In the genomic region with DNA sequence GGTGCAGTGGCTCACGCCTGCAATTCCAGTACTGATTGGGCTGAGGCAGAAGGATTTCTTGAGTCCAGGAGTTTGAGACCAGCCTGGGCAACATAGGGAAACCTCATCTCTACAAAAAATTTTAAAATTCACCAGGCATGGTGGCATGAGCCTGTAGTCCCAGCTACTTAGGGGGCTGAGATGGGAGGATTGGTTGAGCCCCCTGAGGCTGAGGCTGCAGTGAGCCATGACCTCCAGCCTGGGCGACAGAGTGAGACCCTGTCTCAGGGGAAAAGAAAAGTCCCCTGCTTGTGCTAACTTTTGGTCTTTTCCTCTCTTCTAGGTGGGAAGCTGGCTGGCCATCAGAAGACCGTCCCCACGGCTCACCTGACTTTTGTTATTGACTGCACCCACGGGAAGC, we compare ENCODE assay signal across 26 cellular contexts. TPM values are rescaled to one million over a fixed set of nuclear protein-coding genes. Genes with fewer than 3 reads are reported as not detected.
A peak's percentile ranks its signal among the peaks of the same experiment; 100 is the strongest.
DNase-seq lines count a peak whose midpoint lies in the region; ATAC-seq, FAIRE-seq and TF ChIP-seq lines count a peak whose summit lies in the region.
"Had no signal": no experiment of that assay in that cellular context is flagged by ENCODE, and none has a peak within 500 bp of the region (broad histone marks: within the 10 kb centered on the region; RNA-seq: fewer than 3 reads in every experiment).

No MANE protein-coding gene starts in this region.

- H3K9me3 Mint-ChIP-seq in naive B cell, result no peaks in the 10 kb centered on the region
- H3K9me3 Mint-ChIP-seq: CD4-positive, CD25-positive, alpha-beta regulatory T cell; T-cell had no signal

- no peak for TF ChIP-seq RAD21 in GM12878 (IDR thresholded peaks at IDR 0.05; ENCODE audit: insufficient read depth, low read depth, low read length)

- TF ChIP-seq POLR2A in GM12878 (IDR thresholded peaks at IDR 0.05; ENCODE audit: low read depth, low read length), result no peak

- peak overlapping the region in 5 of 11 experiments; percentile 4 to 56 (median 43); a peak in 7 of 22 replicates for H3K9ac ChIP-seq in BLaER1 treated with 17β-estradiol and CSF1 and Interleukin-3, amounts not matched to agents 10 nM and 100 nM
- H3K9ac ChIP-seq in GM12878 (ENCODE audit: control insufficient read depth, insufficient read depth, low read length), result no peak overlapping the region

- RAD21 ChIA-PET in GM12878 (lab: Charles Lee; ENCODE audit: unreplicated experiment), result interaction anchor here (0.9 to 2.0 kb wide), 7 partner anchors 31 to 202 kb away, joined by 3 to 8 read pairs (median 6); no protein-coding TSS in a partner anchor

- peaks cover 18 to 28% (median 26%) of the 10 kb centered on the region in 3 donors for H3K4me1 Mint-ChIP-seq in naive B cell
- peaks cover 3% of the 10 kb centered on the region for H3K4me1 Mint-ChIP-seq in T-helper 17 cell
- H3K4me1 Mint-ChIP-seq: T-cell had no signal

- intact Hi-C loops in GM12878 (cut with micrococcal nuclease; ENCODE audit: unreplicated experiment), result loop anchor here (5.0 kb wide), 1 partner anchor 203 kb away; no protein-coding TSS in a partner anchor

- H3K4me1 ChIP-seq in BLaER1 treated with 17β-estradiol and CSF1 and Interleukin-3, amounts not matched to agents 10 nM and 100 nM, result peaks cover 37 to 63% (median 50%) of the 10 kb centered on the region in 10 experiments
- peaks cover 20% of the 10 kb centered on the region for H3K4me1 ChIP-seq in GM12878 (ENCODE audit: control insufficient read depth, insufficient read depth, low read length)
- H3K4me1 ChIP-seq: BE2C had no signal

- no peak overlapping the region; the same call in 1 of the 2 replicates for H2AFZ ChIP-seq in GM12878 (ENCODE audit: control insufficient read depth, low read depth, low read length)
- H2AFZ ChIP-seq: PC-9 had no signal

- POLR2A ChIA-PET in GM12878 (lab: Charles Lee), result interaction anchor here (1.2 kb wide), 1 partner anchor 33 kb away, joined by 3 read pairs; no protein-coding TSS in a partner anchor

- H4K20me1 ChIP-seq in BLaER1 treated with 17β-estradiol and CSF1 and Interleukin-3, amounts not matched to agents 10 nM and 100 nM, result no peaks in the 10 kb centered on the region
- H4K20me1 ChIP-seq in GM12878 (ENCODE audit: control insufficient read depth, insufficient read depth), result no peaks in the 10 kb centered on the region

- no peak for FAIRE-seq in GM12878 (lab: Jason Lieb, UNC)
- FAIRE-seq: A549, D721Med, G401.6, GM12891, HTR-8/SVneo had no signal

- peak overlapping the region in 5 of 11 experiments; percentile 12 to 60 (median 35); a peak in 6 of 22 replicates for H3K27ac ChIP-seq in BLaER1 treated with 17β-estradiol and CSF1 and Interleukin-3, amounts not matched to agents 10 nM and 100 nM
- no peak overlapping the region for H3K27ac ChIP-seq in GM12878 (ENCODE audit: control insufficient read depth, insufficient read depth)
- H3K27ac ChIP-seq: A549, PC-9, SJSA1 had no signal

- no peak overlapping the region for H3K27ac Mint-ChIP-seq in naive B cell
- no peak overlapping the region for H3K27ac Mint-ChIP-seq in T-helper 17 cell
- H3K27ac Mint-ChIP-seq: CD4-positive, CD25-positive, alpha-beta regulatory T cell; T-cell had no signal

- no peak overlapping the region for H3K4me3 ChIP-seq in BLaER1 treated with 17β-estradiol and CSF1 and Interleukin-3, amounts not matched to agents 10 nM and 100 nM
- no peak overlapping the region for H3K4me3 ChIP-seq in GM12878
- H3K4me3 ChIP-seq: A549, HAP-1, MG63, PC-9, SJSA1 had no signal

- TF ChIP-seq CTCF in GM12878 (IDR thresholded peaks at IDR 0.05 in 2 of 3, conservative IDR thresholded peaks at IDR 0.05 in 1 of 3; ENCODE audit: control insufficient read depth in 2 of 3, extremely low read depth in 1 of 3, insufficient read depth in 1 of 3, low read depth in 3 of 3, low read length in 3 of 3), result no peak

- no TSS peak for BruUV-seq in GM12878 (replicated peaks; lab: Mats Ljungman, UMichigan)

- peaks cover 0 to 6% (median 3%) of the 10 kb centered on the region in 3 donors for H3K27me3 Mint-ChIP-seq in naive B cell
- H3K27me3 Mint-ChIP-seq in T-helper 17 cell, result peaks cover 22% of the 10 kb centered on the region

- DNase-seq in GM12878 (ENCODE audit: low read depth, low spot score), result no peak
- DNase-seq in naive B cell, result no peak
- DNase-seq in RPMI8226, result no peak
- DNase-seq in T-helper 17 cell, result no peak
- DNase-seq: BE2C; CD4-positive, CD25-positive, alpha-beta regulatory T cell; GOT3; KG1; MG63; NCI-H1105 treated with DMSO at 0.1 percent for 48 hours; NCI-H2029; NCI-H446 treated with DMSO at 0.1 percent for 48 hours; NCI-H526; NCI-H82; PC-9; Right ventricle myocardium superior; T-cell had no signal

- 0% methylated on average over 5 of the region's 5 CpGs for WGBS in GM12878 (ENCODE audit: insufficient coverage, insufficient replicate concordance, low lambda C conversion rate, missing lambda C conversion rate)

- CTCF ChIA-PET in GM12878 (lab: Yijun Ruan, JAX), result interaction anchor here (0.6 to 7.5 kb wide), 13 partner anchors 26 to 214 kb away, joined by 3 to 81 read pairs (median 4); partner anchors contain the start of genes UQCRHL and ZBTB17

- H3K9me3 ChIP-seq in BLaER1 treated with 17β-estradiol and CSF1 and Interleukin-3, amounts not matched to agents 10 nM and 100 nM (replicated peaks in 1 of 11), result no peaks in the 10 kb centered on the region
- H3K9me3 ChIP-seq in GM12878 (replicated peaks; ENCODE audit: control insufficient read depth, insufficient read depth, low read length) (no peaks in the 10 kb centered on the region), T-helper 17 cell (ENCODE audit: control insufficient read depth, low read length, poor library complexity, severe bottlenecking) (no peaks in the 10 kb centered on the region)
- H3K9me3 ChIP-seq: A549, BE2C, HAP-1, MG63, SJSA1 had no signal

- SMC1A ChIA-PET in GM12878 (lab: Charles Lee; ENCODE audit: uncharacterized antibody, unreplicated experiment), result interaction anchor here (0.9 to 6.5 kb wide), 9 partner anchors 8 to 217 kb away, joined by 3 to 57 read pairs (median 4); no protein-coding TSS in a partner anchor

- H3K36me3 Mint-ChIP-seq in naive B cell, result no peaks in the 10 kb centered on the region
- H3K36me3 Mint-ChIP-seq in T-helper 17 cell (ENCODE audit: low read depth), result no peaks in the 10 kb centered on the region
- H3K36me3 Mint-ChIP-seq: CD4-positive, CD25-positive, alpha-beta regulatory T cell; T-cell had no signal

- TF ChIP-seq EP300 in GM12878 (IDR thresholded peaks at IDR 0.05; ENCODE audit: borderline replicate concordance in 1 of 2, control insufficient read depth in 1 of 2, low read depth in 2 of 2, low read length in 2 of 2), result no peak

- ATAC-seq in GM12878 (no peak), naive B cell (ENCODE audit: low read depth in 2 of 2) (peak; percentile 30 to 39), T-helper 17 cell (no peak)
- ATAC-seq: A549, T-cell had no signal

- H3K79me2 ChIP-seq in GM12878 (ENCODE audit: control insufficient read depth, insufficient read depth, low read length), result no peaks in the 10 kb centered on the region

- no peaks in the 10 kb centered on the region for H3K36me3 ChIP-seq in BLaER1 treated with 17β-estradiol and CSF1 and Interleukin-3, amounts not matched to agents 10 nM and 100 nM
- no peaks in the 10 kb centered on the region for H3K36me3 ChIP-seq in GM12878 (ENCODE audit: control insufficient read depth in 2 of 2, insufficient read depth in 2 of 2, low read length in 1 of 2)
- H3K36me3 ChIP-seq: BE2C, HAP-1, MG63, SJSA1 had no signal

- peak overlapping the region in 1 of 8 donors; percentile 55 for H3K4me3 Mint-ChIP-seq in naive B cell
- no peak overlapping the region for H3K4me3 Mint-ChIP-seq in T-helper 17 cell
- H3K4me3 Mint-ChIP-seq: CD4-positive, CD25-positive, alpha-beta regulatory T cell; T-cell had no signal

- H3K4me2 ChIP-seq in BLaER1 treated with 17β-estradiol and CSF1 and Interleukin-3, amounts not matched to agents 10 nM and 100 nM, result peak overlapping the region; percentile 37 to 90 (median 79)
- no peak overlapping the region for H3K4me2 ChIP-seq in GM12878 (ENCODE audit: control insufficient read depth, insufficient read depth)
- H3K4me2 ChIP-seq: A549, PC-9 had no signal

- H3K27me3 ChIP-seq in BLaER1 treated with 17β-estradiol and CSF1 and Interleukin-3, amounts not matched to agents 10 nM and 100 nM, result no peaks in the 10 kb centered on the region
- H3K27me3 ChIP-seq in GM12878 (replicated peaks in 1 of 2; ENCODE audit: control insufficient read depth in 2 of 2, insufficient read depth in 2 of 2, low read length in 1 of 2), result no peaks in the 10 kb centered on the region; a peak in 1 of 4 replicates
- H3K27me3 ChIP-seq: BE2C, MG63, SJSA1 had no signal

- in situ Hi-C loops in GM12878 (cut with MboI), result no loop called here

RNA-seq across cellular contexts. Expression of gene SRARP, which starts 1.6 kb away (rescaled TPM):
- not detected in 2 replicates for total RNA-seq in GM12878 (2013; cell fraction: nucleolus; rRNA removed)
- total RNA-seq in GM12878 (2014; rRNA removed) (not detected in 2 replicates), GM12878 (2014; rRNA removed; fragmentation: Illumina TruSeq; extraction: Trizol) (not detected in 2 replicates), GM12878 (2021) (not detected in 2 replicates), T-helper 17 cell (not detected)
- not detected for polyA plus RNA-seq in GM12878 (2011; ENCODE audit: low read depth)
- polyA plus RNA-seq in GM12878 (2011; rRNA removed) (0.03 TPM in 1 of 2 replicates, not detected in the other), GM12878 (2014; fragmentation: Illumina TruSeq; extraction: Trizol) (not detected in 2 replicates), GM12878 (2014; fragmentation: Nextera tagmentation; extraction: Ambion mirVana) (not detected), GM12878 (2014; rRNA removed) (0.06 TPM in 1 of 2 replicates, not detected in the other), GM12878 (2016; fragmentation: Nextera tagmentation; extraction: Ambion mirVana) (not detected), naive B cell (ENCODE audit: low read depth in 6 of 6) (not detected)
- polyA plus RNA-seq in GM12878 (2011; cell fraction: cytosol; rRNA removed), result 0.01 and 0.02 TPM in 2 replicates
- 0.03 TPM in 1 of 2 replicates, not detected in the other for polyA plus RNA-seq in GM12878 (2011; cell fraction: nucleus; rRNA removed)
- polyA plus RNA-seq in GM12878 (2012), result not detected in 2 replicates
- polyA minus RNA-seq in GM12878 (2011; rRNA and poly(A)+ RNA removed), result not detected in 2 replicates
- polyA minus RNA-seq in GM12878 (2011; cell fraction: cytosol; rRNA and poly(A)+ RNA removed), result not detected in 2 replicates
- polyA minus RNA-seq in GM12878 (2011; cell fraction: nucleus; rRNA and poly(A)+ RNA removed), result not detected in 2 replicates
- total RNA-seq: CD4-positive, CD25-positive, alpha-beta regulatory T cell; PC-9; RPMI7951; SJSA1; T-cell had no signal
- polyA plus RNA-seq: A549; CD4-positive, CD25-positive, alpha-beta regulatory T cell had no signal

RNA-seq across cellular contexts. Expression of gene HSPB7, which starts 12.2 kb away (rescaled TPM):
- total RNA-seq in GM12878 (2013; cell fraction: nucleolus; rRNA removed), result not detected in 2 replicates
- not detected in 2 replicates for total RNA-seq in GM12878 (2014; rRNA removed)
- total RNA-seq in GM12878 (2014; rRNA removed; fragmentation: Illumina TruSeq; extraction: Trizol), result not detected in 2 replicates
- 0.21 TPM in 1 of 2 replicates, not detected in the other for total RNA-seq in GM12878 (2021)
- not detected for polyA plus RNA-seq in GM12878 (2011; ENCODE audit: low read depth)
- not detected in 2 replicates for polyA plus RNA-seq in GM12878 (2011; rRNA removed)
- not detected in 2 replicates for polyA plus RNA-seq in GM12878 (2011; cell fraction: cytosol; rRNA removed)
- polyA plus RNA-seq in GM12878 (2011; cell fraction: nucleus; rRNA removed), result not detected in 2 replicates
- 0.08 and 0.27 TPM in 2 replicates for polyA plus RNA-seq in GM12878 (2012)
- not detected in 2 replicates for polyA plus RNA-seq in GM12878 (2014; fragmentation: Illumina TruSeq; extraction: Trizol)
- not detected for polyA plus RNA-seq in GM12878 (2014; fragmentation: Nextera tagmentation; extraction: Ambion mirVana)
- polyA plus RNA-seq in GM12878 (2014; rRNA removed), result not detected in 2 replicates
- under 1 TPM in 1 of 2 experiments, not detected in 1; 0.34 TPM for polyA plus RNA-seq in GM12878 (2016; fragmentation: Nextera tagmentation; extraction: Ambion mirVana)
- polyA minus RNA-seq in GM12878 (2011; rRNA and poly(A)+ RNA removed), result not detected in 2 replicates
- polyA minus RNA-seq in GM12878 (2011; cell fraction: cytosol; rRNA and poly(A)+ RNA removed), result not detected in 2 replicates
- polyA minus RNA-seq in GM12878 (2011; cell fraction: nucleus; rRNA and poly(A)+ RNA removed), result 0.12 TPM in 1 of 2 replicates, not detected in the other
- polyA plus RNA-seq in naive B cell (ENCODE audit: low read depth in 6 of 6), result not detected
- total RNA-seq in T-helper 17 cell, result not detected
- total RNA-seq: CD4-positive, CD25-positive, alpha-beta regulatory T cell; PC-9; SJSA1 had no signal
- polyA plus RNA-seq: A549; CD4-positive, CD25-positive, alpha-beta regulatory T cell had no signal

RNA-seq across cellular contexts. Expression of gene CLCNKA, which starts 16.2 kb away (rescaled TPM):
- 1.7 and 1.8 TPM in 2 replicates for total RNA-seq in GM12878 (2013; cell fraction: nucleolus; rRNA removed)
- not detected in 2 replicates for total RNA-seq in GM12878 (2014; rRNA removed)
- not detected in 2 replicates for total RNA-seq in GM12878 (2014; rRNA removed; fragmentation: Illumina TruSeq; extraction: Trizol)
- total RNA-seq in GM12878 (2021), result 0.08 TPM in 1 of 2 replicates, not detected in the other
- 0.13 TPM for polyA plus RNA-seq in GM12878 (2011; ENCODE audit: low read depth)
- 0.05 and 0.06 TPM in 2 replicates for polyA plus RNA-seq in GM12878 (2011; rRNA removed)
- polyA plus RNA-seq in GM12878 (2011; cell fraction: cytosol; rRNA removed), result 0.04 and 0.25 TPM in 2 replicates
- 1.8 and 2.5 TPM in 2 replicates for polyA plus RNA-seq in GM12878 (2011; cell fraction: nucleus; rRNA removed)
- 0.25 and 0.26 TPM in 2 replicates for polyA plus RNA-seq in GM12878 (2012)
- polyA plus RNA-seq in GM12878 (2014; fragmentation: Illumina TruSeq; extraction: Trizol), result not detected in 2 replicates
- polyA plus RNA-seq in GM12878 (2014; fragmentation: Nextera tagmentation; extraction: Ambion mirVana), result under 1 TPM in 1 of 2 experiments, not detected in 1; 0.02 TPM
- 0.10 and 0.23 TPM in 2 replicates for polyA plus RNA-seq in GM12878 (2014; rRNA removed)
- under 1 TPM in 1 of 2 experiments, not detected in 1; 0.15 TPM for polyA plus RNA-seq in GM12878 (2016; fragmentation: Nextera tagmentation; extraction: Ambion mirVana)
- 0.52 TPM in 1 of 2 replicates, not detected in the other for polyA minus RNA-seq in GM12878 (2011; rRNA and poly(A)+ RNA removed)
- polyA minus RNA-seq in GM12878 (2011; cell fraction: cytosol; rRNA and poly(A)+ RNA removed), result not detected in 2 replicates
- polyA minus RNA-seq in GM12878 (2011; cell fraction: nucleus; rRNA and poly(A)+ RNA removed), result 0.19 and 1.2 TPM in 2 replicates
- polyA plus RNA-seq in naive B cell (ENCODE audit: low read depth in 6 of 6), result not detected
- not detected for total RNA-seq in T-helper 17 cell
- total RNA-seq: CD4-positive, CD25-positive, alpha-beta regulatory T cell; SJSA1; T-cell had no signal
- polyA plus RNA-seq: CD4-positive, CD25-positive, alpha-beta regulatory T cell had no signal

RNA-seq across cellular contexts. Expression of gene ZBTB17, which starts 29.7 kb away (rescaled TPM):
- 91.0 and 100 TPM in 2 replicates for total RNA-seq in GM12878 (2013; cell fraction: nucleolus; rRNA removed)
- total RNA-seq in GM12878 (2014; rRNA removed) (45.2 and 49.8 TPM in 2 replicates), GM12878 (2014; rRNA removed; fragmentation: Illumina TruSeq; extraction: Trizol) (19.5 and 22.2 TPM in 2 replicates), GM12878 (2021) (51.0 and 59.4 TPM in 2 replicates), T-helper 17 cell (10 to 100 TPM; 71.7 to 99.0 TPM)
- polyA plus RNA-seq in GM12878 (2011; ENCODE audit: low read depth), result 20.6 TPM
- polyA plus RNA-seq in GM12878 (2011; rRNA removed) (19.4 and 40.4 TPM in 2 replicates), GM12878 (2014; fragmentation: Illumina TruSeq; extraction: Trizol) (3.9 and 11.1 TPM in 2 replicates), GM12878 (2014; fragmentation: Nextera tagmentation; extraction: Ambion mirVana) (1 to 10 TPM in 1 of 2 experiments, under 1 TPM in 1; 0.87 to 4.3 TPM), GM12878 (2014; rRNA removed) (43.7 and 59.6 TPM in 2 replicates), GM12878 (2016; fragmentation: Nextera tagmentation; extraction: Ambion mirVana) (10 to 100 TPM; 36.9 to 44.1 TPM), naive B cell (ENCODE audit: low read depth in 6 of 6) (10 to 100 TPM in 3 of 6 donors, 1 to 10 TPM in 3; 3.6 to 34.9 (median 10.0) TPM)
- polyA plus RNA-seq in GM12878 (2011; cell fraction: cytosol; rRNA removed), result 56.9 and 90.5 TPM in 2 replicates
- polyA plus RNA-seq in GM12878 (2011; cell fraction: nucleus; rRNA removed), result 320 and 372 TPM in 2 replicates
- polyA plus RNA-seq in GM12878 (2012), result 33.1 and 40.1 TPM in 2 replicates
- 44.9 and 67.3 TPM in 2 replicates for polyA minus RNA-seq in GM12878 (2011; rRNA and poly(A)+ RNA removed)
- 24.6 and 29.4 TPM in 2 replicates for polyA minus RNA-seq in GM12878 (2011; cell fraction: cytosol; rRNA and poly(A)+ RNA removed)
- polyA minus RNA-seq in GM12878 (2011; cell fraction: nucleus; rRNA and poly(A)+ RNA removed), result 41.5 and 74.8 TPM in 2 replicates

RNA-seq across cellular contexts. Expression of gene CLCNKB, which starts 38.0 kb away (rescaled TPM):
- total RNA-seq in GM12878 (2013; cell fraction: nucleolus; rRNA removed), result not detected in 2 replicates
- total RNA-seq in GM12878 (2014; rRNA removed), result not detected in 2 replicates
- not detected in 2 replicates for total RNA-seq in GM12878 (2014; rRNA removed; fragmentation: Illumina TruSeq; extraction: Trizol)
- not detected in 2 replicates for total RNA-seq in GM12878 (2021)
- not detected for polyA plus RNA-seq in GM12878 (2011; ENCODE audit: low read depth)
- polyA plus RNA-seq in GM12878 (2011; rRNA removed), result not detected in 2 replicates
- not detected in 2 replicates for polyA plus RNA-seq in GM12878 (2011; cell fraction: cytosol; rRNA removed)
- polyA plus RNA-seq in GM12878 (2011; cell fraction: nucleus; rRNA removed), result not detected in 2 replicates
- polyA plus RNA-seq in GM12878 (2012), result not detected in 2 replicates
- polyA plus RNA-seq in GM12878 (2014; fragmentation: Illumina TruSeq; extraction: Trizol), result not detected in 2 replicates
- under 1 TPM in 1 of 2 experiments, not detected in 1; 0.05 TPM for polyA plus RNA-seq in GM12878 (2014; fragmentation: Nextera tagmentation; extraction: Ambion mirVana)
- not detected in 2 replicates for polyA plus RNA-seq in GM12878 (2014; rRNA removed)
- polyA plus RNA-seq in GM12878 (2016; fragmentation: Nextera tagmentation; extraction: Ambion mirVana), result not detected
- not detected in 2 replicates for polyA minus RNA-seq in GM12878 (2011; rRNA and poly(A)+ RNA removed)
- polyA minus RNA-seq in GM12878 (2011; cell fraction: cytosol; rRNA and poly(A)+ RNA removed), result not detected in 2 replicates
- not detected in 2 replicates for polyA minus RNA-seq in GM12878 (2011; cell fraction: nucleus; rRNA and poly(A)+ RNA removed)
- polyA plus RNA-seq in naive B cell (ENCODE audit: low read depth in 6 of 6), result not detected
- total RNA-seq in T-helper 17 cell, result not detected
- total RNA-seq: CD4-positive, CD25-positive, alpha-beta regulatory T cell; RPMI7951; SJSA1; T-cell had no signal
- polyA plus RNA-seq: CD4-positive, CD25-positive, alpha-beta regulatory T cell had no signal

Comparison
In these comparisons a context has a peak if more than half of its experiments do, and no peak if none do; other contexts are left out.
1. ATAC-seq: peak in naive B cell (2 of 2); none in GM12878 (single experiment) and T-helper 17 cell (single experiment).